Comparison of ENCODE assay signal across 32 cellular contexts in genomic region chr15:89808160-89808870, GRCh38. TPM values are rescaled to one million over a fixed set of nuclear protein-coding genes. Genes with fewer than 3 reads are reported as not detected.
DNase-seq lines count a peak whose midpoint lies in the region; FAIRE-seq and TF ChIP-seq lines count a peak whose summit lies in the region.
"Had no signal": no experiment of that assay in that cellular context is flagged by ENCODE, and none has a peak within 500 bp of the region (broad histone marks: within the 10 kb centered on the region; RNA-seq: fewer than 3 reads in every experiment).

No MANE protein-coding gene starts in this region.

- H3K4me2 ChIP-seq in mesenchymal stem cell (ENCODE audit: low read length, poor library complexity, severe bottlenecking) (no peak overlapping the region), skeletal muscle satellite cell (ENCODE audit: low read length) (peak overlapping the region; percentile 42)
- H3K4me2 ChIP-seq: BLaER1 had no signal

- no peak for FAIRE-seq in bronchial epithelial cell (lab: Jason Lieb, UNC)

- peaks cover 18% of the 10 kb centered on the region for H3K27me3 Mint-ChIP-seq in endothelial cell (ENCODE audit: unreplicated experiment)

- peaks cover 29% of the 10 kb centered on the region for H3K4me1 Mint-ChIP-seq in endothelial cell (ENCODE audit: unreplicated experiment)

- H4K8ac ChIP-seq in mesenchymal stem cell (ENCODE audit: low read length) = no peak overlapping the region

- H3K27me3 ChIP-seq in NT2/D1 (ENCODE audit: insufficient read depth, insufficient read length) (peaks cover 2% of the 10 kb centered on the region), bronchial epithelial cell (ENCODE audit: control insufficient read depth, insufficient read depth, low read length) (no peaks in the 10 kb centered on the region), mesenchymal stem cell (ENCODE audit: control insufficient read depth in 1 of 2, insufficient read depth in 1 of 2, low read length in 2 of 2) (no peaks in the 10 kb centered on the region), skeletal muscle satellite cell (ENCODE audit: control insufficient read depth, insufficient read depth, low read length) (no peaks in the 10 kb centered on the region), dorsolateral prefrontal cortex (peaks cover 0 to 14% (median 5%) of the 10 kb centered on the region in 45 donors)
- H3K27me3 ChIP-seq: cardiac muscle cell, SJSA1, suprapubic skin, upper lobe of right lung had no signal

- no peak for DNase-seq in NT2/D1 (ENCODE audit: low read depth, low spot score)
- DNase-seq in bronchial epithelial cell (ENCODE audit: low read depth) = peak; percentile 17
- DNase-seq in mesenchymal stem cell = no peak
- no peak for DNase-seq in CD1c-positive myeloid dendritic cell (ENCODE audit: extremely low spot score)
- DNase-seq in dorsolateral prefrontal cortex = no peak
- DNase-seq in endothelial cell (ENCODE audit: low spot score) = no peak
- DNase-seq: activated CD4-positive, alpha-beta T cell treated with anti-CD3 and anti-CD28 coated beads for 48 hours; activated naive CD4-positive, alpha-beta T cell treated with anti-CD3 and anti-CD28 coated beads, Interleukin-2, amount 50 U/mL, for 16 hours; anterior cingulate cortex; COR-L47; foreskin melanocyte; GDM1; mammary epithelial cell; NCI-H1092; NCI-H1694; NCI-H446 treated with DMSO at 0.1 percent for 48 hours; NCI-H82; RPMI8226; stimulated activated naive CD4-positive, alpha-beta T cell treated with Interleukin-2 at 50 U/mL for 16 hours; T1000; upper lobe of right lung; WERI-Rb-1 had no signal

- H3K79me1 ChIP-seq in mesenchymal stem cell (replicated peaks; ENCODE audit: low read length, poor library complexity, severe bottlenecking) = peaks cover 2% of the 10 kb centered on the region

- H3K4me3 ChIP-seq in NT2/D1 (ENCODE audit: insufficient read length, low read depth) = no peak overlapping the region
- no peak overlapping the region for H3K4me3 ChIP-seq in bronchial epithelial cell (ENCODE audit: low read depth, low read length)
- peak overlapping the region in 1 of 2 experiments; percentile 9 for H3K4me3 ChIP-seq in mesenchymal stem cell (ENCODE audit: insufficient read depth in 1 of 2, low read depth in 1 of 2, low read length in 2 of 2)
- no peak overlapping the region for H3K4me3 ChIP-seq in skeletal muscle satellite cell (ENCODE audit: low read length)
- H3K4me3 ChIP-seq in dorsolateral prefrontal cortex = no peak overlapping the region
- H3K4me3 ChIP-seq: BLaER1, cardiac muscle cell, coronary artery, esophagus muscularis mucosa, SJSA1, suprapubic skin, upper lobe of right lung had no signal

- no peak overlapping the region for H4K91ac ChIP-seq in mesenchymal stem cell (ENCODE audit: low read length)

- H2BK5ac ChIP-seq in mesenchymal stem cell (ENCODE audit: low read depth, low read length, poor library complexity, severe bottlenecking) = no peak overlapping the region

- no peak overlapping the region for H3K27ac Mint-ChIP-seq in endothelial cell (ENCODE audit: unreplicated experiment)
- H3K27ac Mint-ChIP-seq: activated T-helper 2 cell treated with anti-CD3 and anti-CD28 coated beads, Interferon-gamma antibody, Interleukin-2, Interleukin-4, amounts not matched to agents 10 μg/mL and 5 μg/mL and 100 μg/mL, durations not matched to agents 14 hours and 24 hours and 36 hours; endodermal cell had no signal

- no peak overlapping the region for H2AK5ac ChIP-seq in mesenchymal stem cell (ENCODE audit: low read length, severe bottlenecking)

- H3K9ac ChIP-seq in NT2/D1 (ENCODE audit: insufficient read length, low read depth) = peak overlapping the region; percentile 6
- H3K9ac ChIP-seq in mesenchymal stem cell (ENCODE audit: low read length) = peak overlapping the region; percentile 59
- H3K9ac ChIP-seq in skeletal muscle satellite cell (ENCODE audit: low read depth, low read length) = no peak overlapping the region
- H3K9ac ChIP-seq: BLaER1 had no signal

- H2BK12ac ChIP-seq in mesenchymal stem cell (ENCODE audit: low read length in 2 of 2) = no peak overlapping the region

- WGBS in mesenchymal stem cell = 95% methylated on average over 10 of the region's 10 CpGs

- H3K4ac ChIP-seq in mesenchymal stem cell (ENCODE audit: low read depth in 1 of 2, low read length in 2 of 2) = no peak overlapping the region

- no peaks in the 10 kb centered on the region for H3K9me3 Mint-ChIP-seq in endothelial cell (ENCODE audit: unreplicated experiment)
- H3K9me3 Mint-ChIP-seq: activated T-helper 2 cell treated with anti-CD3 and anti-CD28 coated beads, Interferon-gamma antibody, Interleukin-2, Interleukin-4, amounts not matched to agents 10 μg/mL and 5 μg/mL and 100 μg/mL, durations not matched to agents 14 hours and 24 hours and 36 hours; endodermal cell had no signal

- no peak for TF ChIP-seq CTCF in bronchial epithelial cell (IDR thresholded peaks at IDR 0.05; ENCODE audit: insufficient read depth, low read length, severe bottlenecking)
- no peak for TF ChIP-seq CTCF in dorsolateral prefrontal cortex (IDR thresholded peaks at IDR 0.05 in 54 of 56, conservative IDR thresholded peaks at IDR 0.05 in 2 of 56; ENCODE audit: low read depth in 1 of 56, partially characterized antibody in 56 of 56)
- TF ChIP-seq CTCF in endothelial cell (IDR thresholded peaks at IDR 0.05; ENCODE audit: unreplicated experiment) = no peak

- no peak overlapping the region for H3K18ac ChIP-seq in mesenchymal stem cell (ENCODE audit: low read depth in 1 of 2, low read length in 2 of 2)

- H3K9me3 ChIP-seq in NT2/D1 (ENCODE audit: insufficient read depth, low read length) = no peaks in the 10 kb centered on the region
- H3K9me3 ChIP-seq in mesenchymal stem cell (ENCODE audit: control insufficient read depth, low read length) = no peaks in the 10 kb centered on the region
- no peaks in the 10 kb centered on the region for H3K9me3 ChIP-seq in skeletal muscle satellite cell (replicated peaks; ENCODE audit: low read length)
- H3K9me3 ChIP-seq: BLaER1, esophagus muscularis mucosa, SJSA1, suprapubic skin, upper lobe of right lung had no signal

- no peak overlapping the region for H2AFZ ChIP-seq in mesenchymal stem cell (ENCODE audit: low read depth, low read length)

- no peak overlapping the region for H3K23ac ChIP-seq in mesenchymal stem cell (ENCODE audit: low read length in 2 of 2)

- peaks cover under 1% of the 10 kb centered on the region for H3K36me3 ChIP-seq in NT2/D1 (ENCODE audit: insufficient read depth, insufficient read length, low read length)
- H3K36me3 ChIP-seq in bronchial epithelial cell (ENCODE audit: control insufficient read depth, insufficient read depth, low read length) = no peaks in the 10 kb centered on the region
- peaks cover 14 to 83% of the 10 kb centered on the region in 2 experiments for H3K36me3 ChIP-seq in mesenchymal stem cell (ENCODE audit: control insufficient read depth in 1 of 2, insufficient read depth in 2 of 2, low read depth in 1 of 2, low read length in 2 of 2)
- peaks cover 87% of the 10 kb centered on the region for H3K36me3 ChIP-seq in skeletal muscle satellite cell (ENCODE audit: insufficient read depth, low read length)
- H3K36me3 ChIP-seq: BLaER1, cardiac muscle cell, SJSA1, WERI-Rb-1 had no signal

- intact Hi-C loops in dorsolateral prefrontal cortex (cut with DNase I) = no loop called here

- H3K36me3 Mint-ChIP-seq in endothelial cell (ENCODE audit: low read depth, unreplicated experiment) = peaks cover 40% of the 10 kb centered on the region

- H3K4me3 Mint-ChIP-seq in endothelial cell (ENCODE audit: unreplicated experiment) = no peak overlapping the region
- H3K4me3 Mint-ChIP-seq: endodermal cell had no signal

- no peak overlapping the region for H2BK15ac ChIP-seq in mesenchymal stem cell (ENCODE audit: low read depth, poor library complexity, severe bottlenecking)

- no peak overlapping the region for H3K14ac ChIP-seq in mesenchymal stem cell (ENCODE audit: low read length in 2 of 2)

- H3K27ac ChIP-seq in mesenchymal stem cell (ENCODE audit: low read length, poor library complexity, severe bottlenecking) (no peak overlapping the region), dorsolateral prefrontal cortex (no peak overlapping the region)
- H3K27ac ChIP-seq: BLaER1, cardiac muscle cell, coronary artery, esophagus muscularis mucosa, SJSA1, upper lobe of right lung, WERI-Rb-1 had no signal

- H3K4me1 ChIP-seq in NT2/D1 (ENCODE audit: insufficient read depth, insufficient read length) = peaks cover 29% of the 10 kb centered on the region
- peaks cover 28% of the 10 kb centered on the region for H3K4me1 ChIP-seq in mesenchymal stem cell (ENCODE audit: control insufficient read depth, insufficient read depth, low read depth, low read length)
- peaks cover 52% of the 10 kb centered on the region for H3K4me1 ChIP-seq in skeletal muscle satellite cell (ENCODE audit: control insufficient read depth, insufficient read depth, low read length)
- H3K4me1 ChIP-seq: upper lobe of right lung had no signal

- H2BK120ac ChIP-seq in mesenchymal stem cell (ENCODE audit: low read depth, low read length) = no peak overlapping the region

RNA-seq across cellular contexts. Expression of gene ANPEP, which starts 6.3 kb away (rescaled TPM):
- total RNA-seq in bronchial epithelial cell (0.13 and 0.53 TPM in 2 replicates), dorsolateral prefrontal cortex (10 to 100 TPM in 1 of 120 experiments, 1 to 10 TPM in 117, under 1 TPM in 2; 0.43 to 11.2 (median 3.5) TPM), endothelial cell (ENCODE audit: unreplicated experiment) (203 TPM)
- 63.7 TPM for polyA plus RNA-seq in mesenchymal stem cell (2013, experiment 1 of 2)
- 61.6 TPM for polyA plus RNA-seq in mesenchymal stem cell (2013, experiment 2 of 2)
- total RNA-seq in skeletal muscle satellite cell (2012; rRNA removed) = 318 and 367 TPM in 2 replicates

RNA-seq across cellular contexts. Expression of gene MESP2, which starts 32.2 kb away (rescaled TPM):
- total RNA-seq in bronchial epithelial cell (0.13 and 0.26 TPM in 2 replicates), dorsolateral prefrontal cortex (1 to 10 TPM in 41 of 120 experiments, under 1 TPM in 62, not detected in 17; 0.29 to 2.1 (median 0.92) TPM), endothelial cell (ENCODE audit: unreplicated experiment) (0.33 TPM)
- polyA plus RNA-seq in mesenchymal stem cell (2013, experiment 1 of 2) = 0.12 TPM
- 0.07 TPM for polyA plus RNA-seq in mesenchymal stem cell (2013, experiment 2 of 2)
- 0.51 TPM in 1 of 2 replicates, not detected in the other for total RNA-seq in skeletal muscle satellite cell (2012; rRNA removed)
- total RNA-seq: esophagus muscularis mucosa, SJSA1, skeletal muscle tissue, upper lobe of right lung had no signal

RNA-seq across cellular contexts. Expression of gene MESP1, which starts 57.3 kb away (rescaled TPM):
- total RNA-seq in bronchial epithelial cell (0.26 and 1.4 TPM in 2 replicates), dorsolateral prefrontal cortex (10 to 100 TPM in 94 of 120 experiments, 1 to 10 TPM in 26; 5.5 to 23.3 (median 13.3) TPM), endothelial cell (ENCODE audit: unreplicated experiment) (not detected)
- polyA plus RNA-seq in mesenchymal stem cell (2013, experiment 1 of 2) = 0.03 TPM
- 0.03 TPM for polyA plus RNA-seq in mesenchymal stem cell (2013, experiment 2 of 2)
- 0.22 TPM in 1 of 2 replicates, not detected in the other for total RNA-seq in skeletal muscle satellite cell (2012; rRNA removed)
- polyA plus RNA-seq: mammary epithelial cell had no signal

Comparison
In these comparisons a context has a peak if more than half of its experiments do, and no peak if none do; other contexts are left out.
1. RNA of gene ANPEP, which starts 6.3 kb away (total RNA-seq): 203 TPM in endothelial cell (single experiment); 0.43 to 11.2 TPM in dorsolateral prefrontal cortex and 0.13 to 0.53 TPM in bronchial epithelial cell; every median in the first group is over 10 times any median in the second.